Comparison of ENCODE assay signal across 1 cellular context in the genomic region with DNA sequence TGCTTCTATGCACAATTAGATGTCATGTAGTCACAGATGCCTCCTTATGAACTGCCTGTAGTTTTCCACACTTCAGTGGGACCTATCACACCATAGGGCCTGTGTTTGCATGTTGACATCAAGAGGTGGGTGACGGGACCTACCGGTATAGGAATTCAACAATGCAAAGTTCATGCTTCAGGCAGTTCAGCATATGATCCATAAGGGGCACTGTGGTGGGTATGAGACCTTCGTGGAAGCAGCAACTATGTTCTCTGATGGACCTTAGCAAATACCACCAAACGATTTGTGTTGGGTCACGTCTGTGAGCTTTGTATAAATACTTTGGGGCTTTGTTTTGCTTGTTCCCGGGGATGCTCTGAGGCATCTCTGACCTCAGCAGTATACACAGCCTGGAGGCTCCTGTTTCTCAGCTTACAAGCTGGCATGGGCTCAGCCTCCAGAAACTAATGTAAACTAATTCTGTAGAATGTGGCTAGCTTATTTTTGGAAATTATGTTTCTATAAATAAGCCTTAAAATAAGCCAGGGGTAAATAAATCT.
TF ChIP-seq lines count a peak whose summit lies in the region.

No MANE protein-coding gene starts in this region.

TF ChIP-seq in H1, 55 proteins besides CTCF, POLR2A, EP300 and RAD21:
- TF ChIP-seq, protein P1, sequence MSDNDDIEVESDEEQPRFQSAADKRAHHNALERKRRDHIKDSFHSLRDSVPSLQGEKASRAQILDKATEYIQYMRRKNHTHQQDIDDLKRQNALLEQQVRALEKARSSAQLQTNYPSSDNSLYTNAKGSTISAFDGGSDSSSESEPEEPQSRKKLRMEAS (IDR thresholded peaks at IDR 0.05) = no peak
- TF ChIP-seq KDM5A (IDR thresholded peaks at IDR 0.05; ENCODE audit: low read length) (no peak), KDM1A (IDR thresholded peaks at IDR 0.05; ENCODE audit: borderline replicate concordance, low read length) (no peak), SIN3A (conservative IDR thresholded peaks at IDR 0.05 in 1 of 2, IDR thresholded peaks at IDR 0.05 in 1 of 2; ENCODE audit: low read depth in 1 of 2, low read length in 2 of 2) (no peak), YY1 (IDR thresholded peaks at IDR 0.05; ENCODE audit: low read depth, low read length) (no peak), TCF12 (IDR thresholded peaks at IDR 0.05; ENCODE audit: low read depth, low read length) (no peak), TAF1 (IDR thresholded peaks at IDR 0.05; ENCODE audit: low read depth, low read length) (no peak), RXRA (IDR thresholded peaks at IDR 0.05; ENCODE audit: insufficient read depth, low read depth, low read length) (no peak), SP2 (IDR thresholded peaks at IDR 0.05; ENCODE audit: low read length) (no peak), CHD2 (IDR thresholded peaks at IDR 0.05; ENCODE audit: low read length) (no peak), SIX5 (IDR thresholded peaks at IDR 0.05; ENCODE audit: low read depth, low read length) (no peak), SRF (IDR thresholded peaks at IDR 0.05; ENCODE audit: low read depth, low read length) (no peak)
- TF ChIP-seq, protein P2, sequence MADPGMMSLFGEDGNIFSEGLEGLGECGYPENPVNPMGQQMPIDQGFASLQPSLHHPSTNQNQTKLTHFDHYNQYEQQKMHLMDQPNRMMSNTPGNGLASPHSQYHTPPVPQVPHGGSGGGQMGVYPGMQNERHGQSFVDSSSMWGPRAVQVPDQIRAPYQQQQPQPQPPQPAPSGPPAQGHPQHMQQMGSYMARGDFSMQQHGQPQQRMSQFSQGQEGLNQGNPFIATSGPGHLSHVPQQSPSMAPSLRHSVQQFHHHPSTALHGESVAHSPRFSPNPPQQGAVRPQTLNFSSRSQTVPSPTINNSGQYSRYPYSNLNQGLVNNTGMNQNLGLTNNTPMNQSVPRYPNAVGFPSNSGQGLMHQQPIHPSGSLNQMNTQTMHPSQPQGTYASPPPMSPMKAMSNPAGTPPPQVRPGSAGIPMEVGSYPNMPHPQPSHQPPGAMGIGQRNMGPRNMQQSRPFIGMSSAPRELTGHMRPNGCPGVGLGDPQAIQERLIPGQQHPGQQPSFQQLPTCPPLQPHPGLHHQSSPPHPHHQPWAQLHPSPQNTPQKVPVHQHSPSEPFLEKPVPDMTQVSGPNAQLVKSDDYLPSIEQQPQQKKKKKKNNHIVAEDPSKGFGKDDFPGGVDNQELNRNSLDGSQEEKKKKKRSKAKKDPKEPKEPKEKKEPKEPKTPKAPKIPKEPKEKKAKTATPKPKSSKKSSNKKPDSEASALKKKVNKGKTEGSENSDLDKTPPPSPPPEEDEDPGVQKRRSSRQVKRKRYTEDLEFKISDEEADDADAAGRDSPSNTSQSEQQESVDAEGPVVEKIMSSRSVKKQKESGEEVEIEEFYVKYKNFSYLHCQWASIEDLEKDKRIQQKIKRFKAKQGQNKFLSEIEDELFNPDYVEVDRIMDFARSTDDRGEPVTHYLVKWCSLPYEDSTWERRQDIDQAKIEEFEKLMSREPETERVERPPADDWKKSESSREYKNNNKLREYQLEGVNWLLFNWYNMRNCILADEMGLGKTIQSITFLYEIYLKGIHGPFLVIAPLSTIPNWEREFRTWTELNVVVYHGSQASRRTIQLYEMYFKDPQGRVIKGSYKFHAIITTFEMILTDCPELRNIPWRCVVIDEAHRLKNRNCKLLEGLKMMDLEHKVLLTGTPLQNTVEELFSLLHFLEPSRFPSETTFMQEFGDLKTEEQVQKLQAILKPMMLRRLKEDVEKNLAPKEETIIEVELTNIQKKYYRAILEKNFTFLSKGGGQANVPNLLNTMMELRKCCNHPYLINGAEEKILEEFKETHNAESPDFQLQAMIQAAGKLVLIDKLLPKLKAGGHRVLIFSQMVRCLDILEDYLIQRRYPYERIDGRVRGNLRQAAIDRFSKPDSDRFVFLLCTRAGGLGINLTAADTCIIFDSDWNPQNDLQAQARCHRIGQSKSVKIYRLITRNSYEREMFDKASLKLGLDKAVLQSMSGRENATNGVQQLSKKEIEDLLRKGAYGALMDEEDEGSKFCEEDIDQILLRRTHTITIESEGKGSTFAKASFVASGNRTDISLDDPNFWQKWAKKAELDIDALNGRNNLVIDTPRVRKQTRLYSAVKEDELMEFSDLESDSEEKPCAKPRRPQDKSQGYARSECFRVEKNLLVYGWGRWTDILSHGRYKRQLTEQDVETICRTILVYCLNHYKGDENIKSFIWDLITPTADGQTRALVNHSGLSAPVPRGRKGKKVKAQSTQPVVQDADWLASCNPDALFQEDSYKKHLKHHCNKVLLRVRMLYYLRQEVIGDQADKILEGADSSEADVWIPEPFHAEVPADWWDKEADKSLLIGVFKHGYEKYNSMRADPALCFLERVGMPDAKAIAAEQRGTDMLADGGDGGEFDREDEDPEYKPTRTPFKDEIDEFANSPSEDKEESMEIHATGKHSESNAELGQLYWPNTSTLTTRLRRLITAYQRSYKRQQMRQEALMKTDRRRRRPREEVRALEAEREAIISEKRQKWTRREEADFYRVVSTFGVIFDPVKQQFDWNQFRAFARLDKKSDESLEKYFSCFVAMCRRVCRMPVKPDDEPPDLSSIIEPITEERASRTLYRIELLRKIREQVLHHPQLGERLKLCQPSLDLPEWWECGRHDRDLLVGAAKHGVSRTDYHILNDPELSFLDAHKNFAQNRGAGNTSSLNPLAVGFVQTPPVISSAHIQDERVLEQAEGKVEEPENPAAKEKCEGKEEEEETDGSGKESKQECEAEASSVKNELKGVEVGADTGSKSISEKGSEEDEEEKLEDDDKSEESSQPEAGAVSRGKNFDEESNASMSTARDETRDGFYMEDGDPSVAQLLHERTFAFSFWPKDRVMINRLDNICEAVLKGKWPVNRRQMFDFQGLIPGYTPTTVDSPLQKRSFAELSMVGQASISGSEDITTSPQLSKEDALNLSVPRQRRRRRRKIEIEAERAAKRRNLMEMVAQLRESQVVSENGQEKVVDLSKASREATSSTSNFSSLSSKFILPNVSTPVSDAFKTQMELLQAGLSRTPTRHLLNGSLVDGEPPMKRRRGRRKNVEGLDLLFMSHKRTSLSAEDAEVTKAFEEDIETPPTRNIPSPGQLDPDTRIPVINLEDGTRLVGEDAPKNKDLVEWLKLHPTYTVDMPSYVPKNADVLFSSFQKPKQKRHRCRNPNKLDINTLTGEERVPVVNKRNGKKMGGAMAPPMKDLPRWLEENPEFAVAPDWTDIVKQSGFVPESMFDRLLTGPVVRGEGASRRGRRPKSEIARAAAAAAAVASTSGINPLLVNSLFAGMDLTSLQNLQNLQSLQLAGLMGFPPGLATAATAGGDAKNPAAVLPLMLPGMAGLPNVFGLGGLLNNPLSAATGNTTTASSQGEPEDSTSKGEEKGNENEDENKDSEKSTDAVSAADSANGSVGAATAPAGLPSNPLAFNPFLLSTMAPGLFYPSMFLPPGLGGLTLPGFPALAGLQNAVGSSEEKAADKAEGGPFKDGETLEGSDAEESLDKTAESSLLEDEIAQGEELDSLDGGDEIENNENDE (IDR thresholded peaks at IDR 0.05; ENCODE audit: insufficient replicate concordance, low read length) = no peak
TF ChIP-seq in H1: peak in this region for 0.
